Comparison of ENCODE assay signal across 18 cellular contexts in genomic region chr14:33733310-33733709, GRCh38.
DNase-seq lines count a peak whose midpoint lies in the region; ATAC-seq and TF ChIP-seq lines count a peak whose summit lies in the region.
"Had no signal": no experiment of that assay in that cellular context is flagged by ENCODE, and none has a peak within 500 bp of the region (broad histone marks: within the 10 kb centered on the region; RNA-seq: fewer than 3 reads in every experiment).

No MANE protein-coding gene starts in this region.

- POLR2A ChIA-PET in SK-N-SH (lab: Yijun Ruan, JAX): no interaction called here

- no peaks in the 10 kb centered on the region for H4K20me1 ChIP-seq in SK-N-SH (ENCODE audit: insufficient read depth)
- H4K20me1 ChIP-seq: BLaER1 treated with 17β-estradiol and CSF1 and Interleukin-3, amounts not matched to agents 10 nM and 100 nM had no signal

- H3K9me3 Mint-ChIP-seq in activated T-cell treated with anti-CD3 and anti-CD28 coated beads, Interleukin-2, amount 50 U/mL, for 24 hours: no peaks in the 10 kb centered on the region
- H3K9me3 Mint-ChIP-seq: CD4-positive, alpha-beta T cell; CD8-positive, alpha-beta T cell had no signal

- no peak for TF ChIP-seq CTCF in SK-N-SH (IDR thresholded peaks at IDR 0.05)

- H3K79me2 ChIP-seq in SK-N-SH (ENCODE audit: insufficient read depth): no peaks in the 10 kb centered on the region

- H2AFZ ChIP-seq in SK-N-SH (ENCODE audit: low read depth): no peak overlapping the region

- peaks cover 4% of the 10 kb centered on the region for H3F3A ChIP-seq in SK-N-SH (replicated peaks; ENCODE audit: insufficient read depth)

- no peak for DNase-seq in activated T-cell treated with anti-CD3 and anti-CD28 coated beads, Interleukin-2, amount 50 U/mL, for 24 hours
- no peak for DNase-seq in activated T-cell treated with anti-CD3 and anti-CD28 coated beads for 4 hours
- DNase-seq in SK-N-SH: no peak
- DNase-seq in cortex of kidney (lab: John Stamatoyannopoulos, UW): no peak
- DNase-seq in NCI-H187 treated with DMSO at 0.1 percent for 48 hours (lab: John Stamatoyannopoulos, UW): no peak
- DNase-seq: 8988T; ACHN; AML-193; Caco-2; Calu3; CD4-positive, alpha-beta T cell; CD8-positive, alpha-beta T cell; DMS79 treated with DMSO at 0.1 percent for 48 hours; GF-D8 had no signal

- no peak overlapping the region for H3K27ac ChIP-seq in SK-N-SH (ENCODE audit: low read depth in 2 of 2, low read length in 1 of 2)
- H3K27ac ChIP-seq: BLaER1 treated with 17β-estradiol and CSF1 and Interleukin-3, amounts not matched to agents 10 nM and 100 nM; C4-2B had no signal

- no peaks in the 10 kb centered on the region for H3K36me3 Mint-ChIP-seq in activated T-cell treated with anti-CD3 and anti-CD28 coated beads, Interleukin-2, amount 50 U/mL, for 24 hours (ENCODE audit: low read depth)
- H3K36me3 Mint-ChIP-seq: CD8-positive, alpha-beta T cell had no signal

- peaks cover 0 to 3% of the 10 kb centered on the region in 2 experiments; a peak in 1 of 4 replicates for H3K4me1 ChIP-seq in SK-N-SH (ENCODE audit: control insufficient read depth in 1 of 2, insufficient read depth in 2 of 2, low read depth in 1 of 2, low read length in 1 of 2)
- H3K4me1 ChIP-seq: Caco-2 had no signal

- no peak for TF ChIP-seq EP300 in SK-N-SH (IDR thresholded peaks at IDR 0.05; ENCODE audit: borderline replicate concordance in 1 of 2, low read depth in 1 of 2, low read length in 1 of 2)

- H3K27me3 Mint-ChIP-seq in activated T-cell treated with anti-CD3 and anti-CD28 coated beads, Interleukin-2, amount 50 U/mL, for 24 hours: peaks cover 4% of the 10 kb centered on the region
- H3K27me3 Mint-ChIP-seq: B cell; CD4-positive, alpha-beta T cell had no signal

- CTCF ChIA-PET in SK-N-SH (lab: Yijun Ruan, JAX): interaction anchor here (1.1 to 2.3 kb wide), 5 partner anchors 11 to 365 kb away, joined by 3 to 7 read pairs (median 3); no protein-coding TSS in a partner anchor

- no peak overlapping the region for H3K9ac ChIP-seq in SK-N-SH
- H3K9ac ChIP-seq: BLaER1 treated with 17β-estradiol and CSF1 and Interleukin-3, amounts not matched to agents 10 nM and 100 nM had no signal

- no peak overlapping the region for H3K4me3 Mint-ChIP-seq in activated T-cell treated with anti-CD3 and anti-CD28 coated beads, Interleukin-2, amount 50 U/mL, for 24 hours
- H3K4me3 Mint-ChIP-seq: B cell; CD4-positive, alpha-beta T cell; CD8-positive, alpha-beta T cell had no signal

- peaks cover 33% of the 10 kb centered on the region for H3K4me1 Mint-ChIP-seq in activated T-cell treated with anti-CD3 and anti-CD28 coated beads, Interleukin-2, amount 50 U/mL, for 24 hours (ENCODE audit: low read depth)
- H3K4me1 Mint-ChIP-seq: B cell had no signal

- TF ChIP-seq RAD21 in SK-N-SH (IDR thresholded peaks at IDR 0.05; ENCODE audit: low read length): no peak

- no peaks in the 10 kb centered on the region for H3K27me3 ChIP-seq in SK-N-SH (ENCODE audit: insufficient read depth)
- H3K27me3 ChIP-seq: BLaER1 treated with 17β-estradiol and CSF1 and Interleukin-3, amounts not matched to agents 10 nM and 100 nM had no signal

- no peak overlapping the region for H3K4me2 ChIP-seq in SK-N-SH

- ATAC-seq in SK-N-SH treated with all-trans-retinoic acid at 6 μM for 48 hours: no peak
- ATAC-seq: CD8-positive, alpha-beta T cell had no signal

- H3K9me2 ChIP-seq in SK-N-SH: no peaks in the 10 kb centered on the region

- H3K36me3 ChIP-seq in SK-N-SH (replicated peaks in 1 of 2; ENCODE audit: control insufficient read depth in 1 of 2, insufficient read depth in 2 of 2, low read length in 1 of 2): no peaks in the 10 kb centered on the region
- H3K36me3 ChIP-seq: BLaER1 treated with 17β-estradiol and CSF1 and Interleukin-3, amounts not matched to agents 10 nM and 100 nM had no signal

- H3K9me3 ChIP-seq in SK-N-SH: no peaks in the 10 kb centered on the region
- H3K9me3 ChIP-seq: BLaER1 treated with 17β-estradiol and CSF1 and Interleukin-3, amounts not matched to agents 10 nM and 100 nM; Caco-2 had no signal

- WGBS in SK-N-SH (ENCODE audit: low lambda C conversion rate): 82% methylated on average over 6 of the region's 6 CpGs

- H3K27ac Mint-ChIP-seq in activated T-cell treated with anti-CD3 and anti-CD28 coated beads, Interleukin-2, amount 50 U/mL, for 24 hours: peak overlapping the region; percentile 91
- H3K27ac Mint-ChIP-seq: B cell; CD4-positive, alpha-beta T cell; CD8-positive, alpha-beta T cell had no signal

- no peak overlapping the region for H3K4me3 ChIP-seq in SK-N-SH (ENCODE audit: low read depth in 2 of 2, low read length in 1 of 2)
- H3K4me3 ChIP-seq: BLaER1 treated with 17β-estradiol and CSF1 and Interleukin-3, amounts not matched to agents 10 nM and 100 nM had no signal

TF ChIP-seq in SK-N-SH, 30 proteins besides CTCF, POLR2A, EP300 and RAD21 (continues in another document):
- TF ChIP-seq ZBTB33 (IDR thresholded peaks at IDR 0.05; ENCODE audit: borderline replicate concordance, low read depth) (no peak), TCF12 (IDR thresholded peaks at IDR 0.05) (no peak), RCOR1 (IDR thresholded peaks at IDR 0.05; ENCODE audit: low read length) (peak; percentile 40; the same call in 1 of the 2 replicates), IRF3 (IDR thresholded peaks at IDR 0.05; ENCODE audit: low read depth, low read length) (no peak), MEF2A (IDR thresholded peaks at IDR 0.05; ENCODE audit: borderline replicate concordance, low read depth) (no peak), GABPA (IDR thresholded peaks at IDR 0.05; ENCODE audit: low read depth) (no peak), TEAD4 (IDR thresholded peaks at IDR 0.05; ENCODE audit: borderline replicate concordance, insufficient read depth) (peak; percentile 20; the same call in 1 of the 2 replicates), GATA2 (CRISPR knock-in tag; IDR thresholded peaks at IDR 0.05) (peak; percentile 46), EZH2phosphoT487 (IDR thresholded peaks at IDR 0.05; ENCODE audit: borderline replicate concordance, low read depth) (no peak)

TF ChIP-seq in SK-N-SH treated with all-trans-retinoic acid at 6 μM for 48 hours, 23 proteins besides CTCF, POLR2A, EP300 and RAD21:
- peak; percentile 76 for TF ChIP-seq TCF4 (CRISPR knock-in tag; IDR thresholded peaks at IDR 0.05; ENCODE audit: borderline replicate concordance)
- peak; percentile 39; the same call in 1 of the 2 replicates for TF ChIP-seq ISL1 (CRISPR knock-in tag; IDR thresholded peaks at IDR 0.05)
- TF ChIP-seq CSRNP3 (CRISPR knock-in tag; IDR thresholded peaks at IDR 0.05): no peak
- TF ChIP-seq GLIS3 (CRISPR knock-in tag; IDR thresholded peaks at IDR 0.05): no peak
- TF ChIP-seq ZNF70 (CRISPR knock-in tag; IDR thresholded peaks at IDR 0.05): no peak
- no peak for TF ChIP-seq TSHZ2 (CRISPR knock-in tag; IDR thresholded peaks at IDR 0.05)
